ENCODE assay signal across 9 cellular contexts in genomic region chr18:37210781-37211180, GRCh38.
"Had no signal": no experiment of that assay in that cellular context is flagged by ENCODE, and none has a peak within 500 bp of the region (broad histone marks: within the 10 kb centered on the region; RNA-seq: fewer than 3 reads in every experiment).

No MANE protein-coding gene starts in this region.

- H3K4me3 ChIP-seq: GM23338 had no signal

- H3K27ac ChIP-seq: HL-60 had no signal

- H3K4me2 ChIP-seq: GM23338 had no signal

- FAIRE-seq: H1, H54, HepG2 had no signal

- DNase-seq: H9, HCEC 1CT, HFFc6, KBM-7 had no signal
